In genomic region chr2:179948058-179948457, GRCh38 we compare ENCODE assay signal across 15 cellular contexts. TPM values are rescaled to one million over a fixed set of nuclear protein-coding genes. Genes with fewer than 3 reads are reported as not detected.
DNase-seq lines count a peak whose midpoint lies in the region; ATAC-seq, FAIRE-seq and TF ChIP-seq lines count a peak whose summit lies in the region.
"Had no signal": no experiment of that assay in that cellular context is flagged by ENCODE, and none has a peak within 500 bp of the region (broad histone marks: within the 10 kb centered on the region; RNA-seq: fewer than 3 reads in every experiment).

No MANE protein-coding gene starts in this region.

- no peak overlapping the region; the same call in 1 of the 2 replicates for H3K4me2 ChIP-seq in HepG2 (ENCODE audit: low read depth, low read length)
- H3K4me2 ChIP-seq: BLaER1 had no signal

- TF ChIP-seq POLR2A in HepG2 (IDR thresholded peaks at IDR 0.05; ENCODE audit: insufficient read depth in 1 of 2, low read depth in 2 of 2, low read length in 2 of 2), result no peak

- H3K36me3 Mint-ChIP-seq in activated T-cell treated with anti-CD3 and anti-CD28 coated beads, Interleukin-2, amount 50 U/mL, for 72 hours (ENCODE audit: insufficient read depth in 2 of 2), result peaks cover 12 to 24% of the 10 kb centered on the region in 2 donors
- peaks cover 91% of the 10 kb centered on the region for H3K36me3 Mint-ChIP-seq in activated T-cell treated with anti-CD3 and anti-CD28 coated beads, Interleukin-2, amount 50 U/mL, for 24 hours (ENCODE audit: low read depth)
- peaks cover 45% of the 10 kb centered on the region for H3K36me3 Mint-ChIP-seq in WTC11

- 10% methylated on average over 1 of the region's 1 CpG for WGBS in HepG2 (ENCODE audit: low lambda C conversion rate)
- WGBS in small intestine, 3 donors, result 10 to 71% (median 36%) methylated on average over 1 of the region's 1 CpG
- WGBS in right cardiac atrium, result 78% methylated on average over 1 of the region's 1 CpG

- peak overlapping the region; percentile 67 for H3K27ac Mint-ChIP-seq in activated T-cell treated with anti-CD3 and anti-CD28 coated beads, Interleukin-2, amount 50 U/mL, for 72 hours
- no peak overlapping the region for H3K27ac Mint-ChIP-seq in activated T-cell treated with anti-CD3 and anti-CD28 coated beads, Interleukin-2, amount 50 U/mL, for 24 hours
- 0 out of 2 replicates have a peak overlapping the region, but pooled peaks have one; percentile 62 for H3K27ac Mint-ChIP-seq in WTC11
- H3K27ac Mint-ChIP-seq: IgD-negative memory B cell had no signal

- TF ChIP-seq RAD21 in HepG2 (CRISPR knock-in tag; IDR thresholded peaks at IDR 0.05), result no peak

- TF ChIP-seq EP300 in HepG2 (IDR thresholded peaks at IDR 0.05; ENCODE audit: low read depth in 2 of 2, low read length in 2 of 2) (peak in 1 of 2 experiments; percentile 17; a peak in 1 of 4 replicates), HepG2 (CRISPR knock-in tag; IDR thresholded peaks at IDR 0.05; ENCODE audit: borderline replicate concordance) (no peak)

- no peaks in the 10 kb centered on the region for H3K9me3 Mint-ChIP-seq in activated T-cell treated with anti-CD3 and anti-CD28 coated beads, Interleukin-2, amount 50 U/mL, for 72 hours
- H3K9me3 Mint-ChIP-seq in activated T-cell treated with anti-CD3 and anti-CD28 coated beads, Interleukin-2, amount 50 U/mL, for 24 hours, result no peaks in the 10 kb centered on the region
- H3K9me3 Mint-ChIP-seq in WTC11, result no peaks in the 10 kb centered on the region
- H3K9me3 Mint-ChIP-seq: CD4-positive, CD25-positive, alpha-beta regulatory T cell; IgD-negative memory B cell had no signal

- peaks cover 16% of the 10 kb centered on the region for H3K4me1 ChIP-seq in HepG2 (ENCODE audit: insufficient read depth, low read length)
- H3K4me1 ChIP-seq in small intestine (ENCODE audit: control insufficient read depth in 2 of 2, insufficient read depth in 1 of 2, low read depth in 1 of 2, low read length in 1 of 2), result no peaks in the 10 kb centered on the region
- no peaks in the 10 kb centered on the region for H3K4me1 ChIP-seq in right cardiac atrium (ENCODE audit: control insufficient read depth, insufficient read depth, low read length)
- H3K4me1 ChIP-seq: BLaER1, HAP-1 had no signal

- no peaks in the 10 kb centered on the region for H4K20me1 ChIP-seq in HepG2 (ENCODE audit: insufficient read depth, low read length)
- H4K20me1 ChIP-seq: BLaER1 had no signal

- CTCF ChIA-PET in WTC11 (lab: Charles Lee), result no interaction called here
- CTCF ChIA-PET in HepG2 (lab: Yijun Ruan, JAX; ENCODE audit: low intra/inter-chr PET ratio, low total read pairs), result no interaction called here

- no peaks in the 10 kb centered on the region for H3K79me2 ChIP-seq in HepG2 (ENCODE audit: insufficient read depth, low read length)

- no peak for DNase-seq in activated T-cell treated with anti-CD3 and anti-CD28 coated beads, Interleukin-2, amount 50 U/mL, for 72 hours
- DNase-seq in activated T-cell treated with anti-CD3 and anti-CD28 coated beads, Interleukin-2, amount 50 U/mL, for 24 hours, result no peak
- DNase-seq in WTC11 (ENCODE audit: low spot score) (no peak), HepG2 (ENCODE audit: low spot score) (peak; percentile 14), small intestine (peak; percentile 8), NCI-H524 treated with DMSO at 0.1 percent for 48 hours (lab: John Stamatoyannopoulos, UW) (no peak), right cardiac atrium (no peak), left colon (no peak)
- DNase-seq: 8988T; CD4-positive, CD25-positive, alpha-beta regulatory T cell had no signal

- TF ChIP-seq CTCF in WTC11 (IDR thresholded peaks at IDR 0.05) (no peak), HepG2 (CRISPR knock-in tag; IDR thresholded peaks at IDR 0.05) (no peak)

- H3K4me1 Mint-ChIP-seq in activated T-cell treated with anti-CD3 and anti-CD28 coated beads, Interleukin-2, amount 50 U/mL, for 72 hours (ENCODE audit: low read depth), result no peaks in the 10 kb centered on the region
- H3K4me1 Mint-ChIP-seq in activated T-cell treated with anti-CD3 and anti-CD28 coated beads, Interleukin-2, amount 50 U/mL, for 24 hours (ENCODE audit: low read depth), result no peaks in the 10 kb centered on the region
- peaks cover 3% of the 10 kb centered on the region; the same call in 1 of the 2 replicates for H3K4me1 Mint-ChIP-seq in WTC11

- no peak for ATAC-seq in activated T-cell treated with anti-CD3 and anti-CD28 coated beads, Interleukin-2, amount 50 U/mL, for 72 hours (replicated peaks in 1 of 2)
- no peak for ATAC-seq in WTC11
- ATAC-seq in HepG2, result no peak
- ATAC-seq in right cardiac atrium, result no peak
- ATAC-seq in left colon, result no peak

- no TSS peak for BruUV-seq in HepG2 (replicated peaks; lab: Mats Ljungman, UMichigan)

- no peak overlapping the region for H2AFZ ChIP-seq in HepG2 (ENCODE audit: low read length)

- H3K27ac ChIP-seq in HepG2 (ENCODE audit: extremely low read length, insufficient read depth, low read length), result no peak overlapping the region
- no peak overlapping the region for H3K27ac ChIP-seq in small intestine (ENCODE audit: low read depth in 1 of 2, low read length in 1 of 2)
- no peak overlapping the region for H3K27ac ChIP-seq in right cardiac atrium (ENCODE audit: low read length)
- H3K27ac ChIP-seq: BLaER1, HL-60 had no signal

- H3K27me3 Mint-ChIP-seq in activated T-cell treated with anti-CD3 and anti-CD28 coated beads, Interleukin-2, amount 50 U/mL, for 72 hours (ENCODE audit: low read depth), result no peaks in the 10 kb centered on the region
- no peaks in the 10 kb centered on the region for H3K27me3 Mint-ChIP-seq in activated T-cell treated with anti-CD3 and anti-CD28 coated beads, Interleukin-2, amount 50 U/mL, for 24 hours
- no peaks in the 10 kb centered on the region for H3K27me3 Mint-ChIP-seq in WTC11 (ENCODE audit: low read depth)
- H3K27me3 Mint-ChIP-seq: CD4-positive, CD25-positive, alpha-beta regulatory T cell; IgD-negative memory B cell had no signal

- POLR2A ChIA-PET in WTC11 (lab: Charles Lee), result no interaction called here
- POLR2A ChIA-PET in HepG2 (lab: Yijun Ruan, JAX), result no interaction called here

- intact Hi-C loops in HepG2 (cut with micrococcal nuclease; ENCODE audit: unreplicated experiment), result no loop called here
- intact Hi-C loops in right cardiac atrium (cut with DNase I), result no loop called here
- intact Hi-C loops in left colon (cut with DNase I, micrococcal nuclease), result no loop called here

- FAIRE-seq in HepG2 (lab: Jason Lieb, UNC), result no peak
- FAIRE-seq in small intestine (lab: Jason Lieb, UNC), result no peak
- FAIRE-seq: H1 had no signal

- H3K4me3 Mint-ChIP-seq in activated T-cell treated with anti-CD3 and anti-CD28 coated beads, Interleukin-2, amount 50 U/mL, for 72 hours, result no peak overlapping the region
- H3K4me3 Mint-ChIP-seq in activated T-cell treated with anti-CD3 and anti-CD28 coated beads, Interleukin-2, amount 50 U/mL, for 24 hours, result no peak overlapping the region
- no peak overlapping the region for H3K4me3 Mint-ChIP-seq in WTC11
- H3K4me3 Mint-ChIP-seq: CD4-positive, CD25-positive, alpha-beta regulatory T cell; IgD-negative memory B cell had no signal

- H3K9ac ChIP-seq in HepG2 (ENCODE audit: insufficient read depth, low read depth, low read length), result no peak overlapping the region
- H3K9ac ChIP-seq: BLaER1 had no signal

- peaks cover 16 to 56% of the 10 kb centered on the region in 2 experiments for H3K36me3 ChIP-seq in HepG2 (replicated peaks in 1 of 2; ENCODE audit: control insufficient read depth in 1 of 2, insufficient read depth in 2 of 2, low read length in 2 of 2)
- peaks cover 9 to 11% of the 10 kb centered on the region in 2 donors for H3K36me3 ChIP-seq in small intestine (ENCODE audit: control insufficient read depth in 2 of 2, insufficient read depth in 2 of 2, low read length in 2 of 2)

- in situ Hi-C loops in HepG2 (cut with HindIII; ENCODE audit: extremely low pct_ligation_motif_present, low pct_unique_long_range_greater_than_20kb), result no loop called here

- H3K27me3 ChIP-seq in HepG2 (ENCODE audit: control insufficient read depth in 1 of 2, insufficient read depth in 2 of 2, low read length in 2 of 2), result no peaks in the 10 kb centered on the region
- H3K27me3 ChIP-seq in small intestine (ENCODE audit: control insufficient read depth in 2 of 2, insufficient read depth in 2 of 2, low read length in 2 of 2), result no peaks in the 10 kb centered on the region
- H3K27me3 ChIP-seq in right cardiac atrium (ENCODE audit: control insufficient read depth, insufficient read depth), result no peaks in the 10 kb centered on the region
- H3K27me3 ChIP-seq: BLaER1 had no signal

- H3K9me3 ChIP-seq in HepG2 (ENCODE audit: low read length) (no peaks in the 10 kb centered on the region), small intestine (ENCODE audit: control insufficient read depth, low read depth) (no peaks in the 10 kb centered on the region), right cardiac atrium (ENCODE audit: control insufficient read depth, low read length) (no peaks in the 10 kb centered on the region)
- H3K9me3 ChIP-seq: BLaER1, HAP-1 had no signal

- H3K4me3 ChIP-seq in HepG2 (replicated peaks in 1 of 3; ENCODE audit: insufficient read depth in 1 of 3, low read depth in 2 of 3, low read length in 3 of 3), result no peak overlapping the region
- H3K4me3 ChIP-seq in small intestine (ENCODE audit: low read depth in 1 of 2, low read length in 2 of 2), result no peak overlapping the region
- H3K4me3 ChIP-seq in right cardiac atrium (ENCODE audit: low read length), result no peak overlapping the region
- H3K4me3 ChIP-seq: BLaER1, HAP-1 had no signal

RNA-seq across cellular contexts. Expression of gene CWC22, which starts 59.0 kb away (rescaled TPM):
- total RNA-seq in activated T-cell treated with anti-CD3 and anti-CD28 coated beads, Interleukin-2, amount 50 U/mL, for 72 hours, result 10 to 100 TPM; 28.0 to 33.4 TPM
- total RNA-seq in WTC11 (2021), result 27.5 to 28.7 TPM (median 28.4 TPM) in 3 replicates
- total RNA-seq in HepG2 (2016; rRNA removed; fragmentation: Illumina TruSeq; extraction: Trizol), result 29.2 and 52.2 TPM in 2 replicates
- 4.8 and 6.0 TPM in 2 replicates for total RNA-seq in HepG2 (2016; cell fraction: cytosol; rRNA removed; fragmentation: Illumina TruSeq; extraction: Trizol; ENCODE audit: low read depth)
- 31.1 and 52.7 TPM in 2 replicates for total RNA-seq in HepG2 (2016; cell fraction: insoluble cytoplasmic fraction; rRNA removed; fragmentation: Illumina TruSeq; extraction: Trizol)
- total RNA-seq in HepG2 (2016; cell fraction: membrane; rRNA removed; fragmentation: Illumina TruSeq; extraction: Trizol), result 11.5 and 13.5 TPM in 2 replicates
- total RNA-seq in HepG2 (2016; cell fraction: nucleus; rRNA removed; fragmentation: Illumina TruSeq; extraction: Trizol), result 29.2 and 32.8 TPM in 2 replicates
- 4.9 and 5.7 TPM in 2 replicates for polyA plus RNA-seq in HepG2 (2011; rRNA removed)
- polyA plus RNA-seq in HepG2 (2011; cell fraction: cytosol; rRNA removed), result 2.0 and 3.3 TPM in 2 replicates
- 5.7 and 7.6 TPM in 2 replicates for polyA plus RNA-seq in HepG2 (2011; cell fraction: nucleus; rRNA removed)
- 20.9 and 28.6 TPM in 2 replicates for polyA plus RNA-seq in HepG2 (2012)
- 0.75 and 1.2 TPM in 2 replicates for polyA plus RNA-seq in HepG2 (2016; cell fraction: cytosol; fragmentation: Illumina TruSeq; extraction: Trizol; ENCODE audit: low read depth)
- 38.5 and 41.2 TPM in 2 replicates for polyA plus RNA-seq in HepG2 (2016; cell fraction: insoluble cytoplasmic fraction; fragmentation: Illumina TruSeq; extraction: Trizol; ENCODE audit: low read depth)
- 1.9 and 2.3 TPM in 2 replicates for polyA plus RNA-seq in HepG2 (2016; cell fraction: membrane; fragmentation: Illumina TruSeq; extraction: Trizol; ENCODE audit: low read depth)
- 36.0 and 37.0 TPM in 2 replicates for polyA plus RNA-seq in HepG2 (2016; cell fraction: nucleus; fragmentation: Illumina TruSeq; extraction: Trizol; ENCODE audit: insufficient read depth, low read depth)
- 1.5 and 2.0 TPM in 2 replicates for polyA minus RNA-seq in HepG2 (2011; rRNA and poly(A)+ RNA removed; ENCODE audit: low replicate concordance)
- 6.3 and 6.7 TPM in 2 replicates for polyA minus RNA-seq in HepG2 (2011; cell fraction: cytosol; rRNA and poly(A)+ RNA removed)
- polyA minus RNA-seq in HepG2 (2011; cell fraction: nucleus; rRNA and poly(A)+ RNA removed), result 21.5 and 24.7 TPM in 2 replicates
- 10 to 100 TPM in 1 of 3 donors, 1 to 10 TPM in 2; 9.2 to 10.1 (median 9.5) TPM for polyA plus RNA-seq in small intestine
- 10 to 100 TPM; 14.2 to 15.6 (median 14.8) TPM for total RNA-seq in right cardiac atrium
- 9.2 TPM for polyA plus RNA-seq in right cardiac atrium
- total RNA-seq in left colon, result 10 to 100 TPM; 12.3 to 13.7 TPM

Comparison
In these comparisons a context has a peak if more than half of its experiments do, and no peak if none do; other contexts are left out.
1. DNase-seq: peak in HepG2 (single experiment) and small intestine (single experiment); none in activated T-cell treated with anti-CD3 and anti-CD28 coated beads, Interleukin-2, amount 50 U/mL, for 72 hours (0 of 2), activated T-cell treated with anti-CD3 and anti-CD28 coated beads, Interleukin-2, amount 50 U/mL, for 24 hours (single experiment), WTC11 (single experiment), NCI-H524 treated with DMSO at 0.1 percent for 48 hours (single experiment), right cardiac atrium (0 of 3) and left colon (0 of 2).